In the genomic region with DNA sequence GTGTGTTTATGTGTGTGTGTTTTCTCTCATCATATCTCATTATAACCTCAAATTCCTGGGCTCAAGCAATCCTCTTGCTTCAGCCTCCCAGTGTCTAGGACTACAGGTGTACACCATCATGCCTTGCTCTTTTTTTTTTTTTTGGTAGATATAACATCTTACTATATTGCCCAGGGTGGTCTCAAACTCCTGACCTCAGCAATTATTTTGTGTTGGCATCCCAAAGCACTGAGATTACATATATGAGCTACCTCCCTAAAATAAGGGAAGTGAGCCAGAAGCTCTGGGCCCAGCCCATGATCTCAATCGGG, we compare ENCODE assay signal across 1 cellular context.
TF ChIP-seq lines count a peak whose summit lies in the region.

No MANE protein-coding gene starts in this region.

TF ChIP-seq in GM12878, 131 proteins besides CTCF, POLR2A, EP300 and RAD21:
- TF ChIP-seq EED (IDR thresholded peaks at IDR 0.05; ENCODE audit: low read depth) (no peak), NFYA (IDR thresholded peaks at IDR 0.05; ENCODE audit: borderline replicate concordance, low read depth, low read length) (no peak), SIN3A (IDR thresholded peaks at IDR 0.05; ENCODE audit: low read depth, low read length) (no peak), BRCA1 (IDR thresholded peaks at IDR 0.05; ENCODE audit: low read depth, low read length) (no peak), BMI1 (IDR thresholded peaks at IDR 0.05; ENCODE audit: borderline replicate concordance) (no peak), HCFC1 (IDR thresholded peaks at IDR 0.05; ENCODE audit: low read length) (no peak), SMAD1 (IDR thresholded peaks at IDR 0.05; ENCODE audit: low read depth, partially characterized antibody) (no peak), MEF2B (IDR thresholded peaks at IDR 0.05; ENCODE audit: partially characterized antibody, poor library complexity, severe bottlenecking) (no peak), PAX5 (IDR thresholded peaks at IDR 0.05; ENCODE audit: borderline replicate concordance, low read depth, low read length) (no peak), LARP7 (IDR thresholded peaks at IDR 0.05) (no peak)
- TF ChIP-seq, protein P1, sequence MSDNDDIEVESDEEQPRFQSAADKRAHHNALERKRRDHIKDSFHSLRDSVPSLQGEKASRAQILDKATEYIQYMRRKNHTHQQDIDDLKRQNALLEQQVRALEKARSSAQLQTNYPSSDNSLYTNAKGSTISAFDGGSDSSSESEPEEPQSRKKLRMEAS (IDR thresholded peaks at IDR 0.05; ENCODE audit: low read depth, low read length): no peak
- TF ChIP-seq, protein P2, sequence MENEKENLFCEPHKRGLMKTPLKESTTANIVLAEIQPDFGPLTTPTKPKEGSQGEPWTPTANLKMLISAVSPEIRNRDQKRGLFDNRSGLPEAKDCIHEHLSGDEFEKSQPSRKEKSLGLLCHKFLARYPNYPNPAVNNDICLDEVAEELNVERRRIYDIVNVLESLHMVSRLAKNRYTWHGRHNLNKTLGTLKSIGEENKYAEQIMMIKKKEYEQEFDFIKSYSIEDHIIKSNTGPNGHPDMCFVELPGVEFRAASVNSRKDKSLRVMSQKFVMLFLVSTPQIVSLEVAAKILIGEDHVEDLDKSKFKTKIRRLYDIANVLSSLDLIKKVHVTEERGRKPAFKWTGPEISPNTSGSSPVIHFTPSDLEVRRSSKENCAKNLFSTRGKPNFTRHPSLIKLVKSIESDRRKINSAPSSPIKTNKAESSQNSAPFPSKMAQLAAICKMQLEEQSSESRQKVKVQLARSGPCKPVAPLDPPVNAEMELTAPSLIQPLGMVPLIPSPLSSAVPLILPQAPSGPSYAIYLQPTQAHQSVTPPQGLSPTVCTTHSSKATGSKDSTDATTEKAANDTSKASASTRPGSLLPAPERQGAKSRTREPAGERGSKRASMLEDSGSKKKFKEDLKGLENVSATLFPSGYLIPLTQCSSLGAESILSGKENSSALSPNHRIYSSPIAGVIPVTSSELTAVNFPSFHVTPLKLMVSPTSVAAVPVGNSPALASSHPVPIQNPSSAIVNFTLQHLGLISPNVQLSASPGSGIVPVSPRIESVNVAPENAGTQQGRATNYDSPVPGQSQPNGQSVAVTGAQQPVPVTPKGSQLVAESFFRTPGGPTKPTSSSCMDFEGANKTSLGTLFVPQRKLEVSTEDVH (IDR thresholded peaks at IDR 0.05; ENCODE audit: low read depth, partially characterized antibody): no peak
